16 cellular contexts compared by ENCODE assay signal in genomic region chr10:24541239-24541753, GRCh38.
DNase-seq lines count a peak whose midpoint lies in the region; TF ChIP-seq lines count a peak whose summit lies in the region.
"Had no signal": no experiment of that assay in that cellular context is flagged by ENCODE, and none has a peak within 500 bp of the region (broad histone marks: within the 10 kb centered on the region; RNA-seq: fewer than 3 reads in every experiment).

No MANE protein-coding gene starts in this region.

- H3K4me3 Mint-ChIP-seq in type B pancreatic cell, result no peak overlapping the region
- H3K4me3 Mint-ChIP-seq: IgD-negative memory B cell had no signal

- H3K27ac Mint-ChIP-seq in type B pancreatic cell, result peak overlapping the region; percentile 46

- no TSS peak for BruUV-seq in mammary epithelial cell (replicated peaks; lab: Mats Ljungman, UMichigan)

- in situ Hi-C loops in mammary epithelial cell (cut with MboI; ENCODE audit: low sequenced_read_pairs in 2 of 2), result no loop called here

- H3K36me3 Mint-ChIP-seq in type B pancreatic cell, result peaks cover 68% of the 10 kb centered on the region
- H3K36me3 Mint-ChIP-seq: IgD-negative memory B cell had no signal

- no peak overlapping the region for H3K4me2 ChIP-seq in mammary epithelial cell (ENCODE audit: insufficient read depth, low read depth, low read length)
- H3K4me2 ChIP-seq: PC-9 had no signal

- no peaks in the 10 kb centered on the region for H3K79me2 ChIP-seq in mammary epithelial cell (ENCODE audit: insufficient read depth, low read length)

- intact Hi-C loops in mammary epithelial cell (cut with micrococcal nuclease), result no loop called here

- TF ChIP-seq CTCF in mammary epithelial cell (conservative IDR thresholded peaks at IDR 0.05 in 1 of 2, IDR thresholded peaks at IDR 0.05 in 1 of 2; ENCODE audit: extremely low read depth in 1 of 2, insufficient read depth in 1 of 2, low read depth in 1 of 2, low read length in 2 of 2), result no peak
- TF ChIP-seq CTCF in type B pancreatic cell (conservative IDR thresholded peaks at IDR 0.05), result no peak

- no peaks in the 10 kb centered on the region for H3K9me3 Mint-ChIP-seq in type B pancreatic cell
- H3K9me3 Mint-ChIP-seq: IgD-negative memory B cell had no signal

- no peaks in the 10 kb centered on the region for H3K27me3 Mint-ChIP-seq in type B pancreatic cell

- H3K4me3 ChIP-seq in mammary epithelial cell (replicated peaks in 1 of 3; ENCODE audit: insufficient read depth in 1 of 3, low read depth in 2 of 3, low read length in 3 of 3), result no peak overlapping the region
- H3K4me3 ChIP-seq: PC-9 had no signal

- H3K4me1 Mint-ChIP-seq in type B pancreatic cell (ENCODE audit: unreplicated experiment), result no peaks in the 10 kb centered on the region

- no peaks in the 10 kb centered on the region for H3K27me3 ChIP-seq in mammary epithelial cell (ENCODE audit: insufficient read depth, low read length)

- dilution Hi-C loops in mammary epithelial cell (cut with HindIII; ENCODE audit: low sequenced_read_pairs), result no loop called here

- peak overlapping the region; percentile 3 for H3K27ac ChIP-seq in mammary epithelial cell (ENCODE audit: insufficient read depth, low read depth, low read length)
- H3K27ac ChIP-seq: PC-9 had no signal

- DNase-seq in HuH-7.5 (ENCODE audit: low spot score), result peak; percentile 64
- DNase-seq in mammary epithelial cell, result peak; percentile 53
- peak; percentile 71 for DNase-seq in mucosa of gallbladder (ENCODE audit: low spot score)
- peak; percentile 16 for DNase-seq in type B pancreatic cell (ENCODE audit: extremely low spot score, unreplicated experiment)
- DNase-seq in SHP77 treated with DMSO at 0.1 percent for 48 hours (lab: John Stamatoyannopoulos, UW), result no peak
- DNase-seq in HK-2 (ENCODE audit: unreplicated experiment), result no peak
- DNase-seq in COLO668 (lab: John Stamatoyannopoulos, UW; ENCODE audit: unreplicated experiment), result no peak
- DNase-seq: DMS79 treated with DMSO at 0.1 percent for 48 hours, HCEC 1CT, Kasumi-1, NCI-H1105, NCI-H1694, NCI-H510A treated with DMSO at 0.1 percent for 48 hours, NCI-H82, PC-9 had no signal

- H3K36me3 ChIP-seq in mammary epithelial cell (ENCODE audit: insufficient read depth, low read length), result peaks cover 13% of the 10 kb centered on the region

- 50% methylated on average over 9 of the region's 9 CpGs for WGBS in mammary epithelial cell (ENCODE audit: low coverage, missing lambda C conversion rate)

- CTCF ChIA-PET in mammary epithelial cell (lab: Charles Lee; ENCODE audit: low non-redundant PET), result no interaction called here

- no peaks in the 10 kb centered on the region for H3K9me3 ChIP-seq in mammary epithelial cell (replicated peaks; ENCODE audit: insufficient read depth, low read length)

- no peak overlapping the region for H3K9ac ChIP-seq in mammary epithelial cell (ENCODE audit: insufficient read depth, low read length)

- H2AFZ ChIP-seq in mammary epithelial cell (ENCODE audit: low read depth, low read length), result no peak overlapping the region
- H2AFZ ChIP-seq: PC-9 had no signal

- H3K4me1 ChIP-seq in mammary epithelial cell (ENCODE audit: insufficient read depth, low read length), result peaks cover 8% of the 10 kb centered on the region

- H4K20me1 ChIP-seq in mammary epithelial cell (ENCODE audit: insufficient read depth, low read length), result no peaks in the 10 kb centered on the region

Comparison
In these comparisons a context has a peak if more than half of its experiments do, and no peak if none do; other contexts are left out.
1. DNase-seq: peak in HuH-7.5 (single experiment), mammary epithelial cell (single experiment), mucosa of gallbladder (single experiment) and type B pancreatic cell (single experiment); none in SHP77 treated with DMSO at 0.1 percent for 48 hours (single experiment), HK-2 (single experiment) and COLO668 (single experiment).